In the genomic region with DNA sequence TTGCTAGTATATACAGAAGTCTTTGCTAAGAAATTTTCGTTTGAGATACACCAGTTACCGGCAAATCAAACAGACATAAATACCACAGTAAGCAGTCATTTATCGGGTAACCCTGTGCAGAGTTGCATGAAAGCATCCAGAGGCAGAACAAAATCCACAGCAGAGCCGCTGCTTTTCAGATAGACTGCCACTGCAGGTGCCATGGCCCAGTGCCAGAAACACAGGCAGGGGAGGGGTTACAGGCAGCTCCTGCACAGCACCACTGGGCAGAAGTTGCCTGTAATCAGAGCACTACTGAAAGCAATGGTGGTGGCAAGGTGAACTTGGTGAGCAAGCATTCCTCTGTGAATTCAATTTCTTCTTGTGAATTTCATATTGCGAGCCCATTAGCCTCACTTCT, we compare ENCODE assay signal across 10 cellular contexts.
A peak's percentile ranks its signal among the peaks of the same experiment; 100 is the strongest.
DNase-seq lines count a peak whose midpoint lies in the region; ATAC-seq, FAIRE-seq and TF ChIP-seq lines count a peak whose summit lies in the region.
"Had no signal": no experiment of that assay in that cellular context is flagged by ENCODE, and none has a peak within 500 bp of the region (broad histone marks: within the 10 kb centered on the region; RNA-seq: fewer than 3 reads in every experiment).

No MANE protein-coding gene starts in this region.

- intact Hi-C loops in lower lobe of right lung (cut with DNase I), result no loop called here
- intact Hi-C loops in ascending aorta (cut with DNase I), result no loop called here

- TF ChIP-seq CTCF in lower lobe of right lung (IDR thresholded peaks at IDR 0.05) (no peak), ascending aorta (IDR thresholded peaks at IDR 0.05) (no peak)

- H3K27ac ChIP-seq in lower lobe of right lung (no peak overlapping the region), ascending aorta (no peak overlapping the region)
- H3K27ac ChIP-seq: epithelial cell of prostate, SJSA1 had no signal

- H3K4me1 ChIP-seq in lower lobe of right lung (peaks cover 6% of the 10 kb centered on the region), ascending aorta (no peaks in the 10 kb centered on the region)
- H3K4me1 ChIP-seq: SJSA1 had no signal

- peak in 1 of 2 donors; percentile 34 for ATAC-seq in lower lobe of right lung

- no peaks in the 10 kb centered on the region for H3K27me3 ChIP-seq in lower lobe of right lung (ENCODE audit: low read depth)
- H3K27me3 ChIP-seq in ascending aorta, result no peaks in the 10 kb centered on the region
- H3K27me3 ChIP-seq: SJSA1 had no signal

- no peak for FAIRE-seq in GM19239 (lab: Jason Lieb, UNC)

- H3K9me3 ChIP-seq in lower lobe of right lung, result no peaks in the 10 kb centered on the region
- no peaks in the 10 kb centered on the region for H3K9me3 ChIP-seq in ascending aorta
- H3K9me3 ChIP-seq: SJSA1 had no signal

- H3K4me3 ChIP-seq in Jurkat, Clone E6-1 (ENCODE audit: low read length), result no peak overlapping the region
- no peak overlapping the region for H3K4me3 ChIP-seq in lower lobe of right lung
- no peak overlapping the region for H3K4me3 ChIP-seq in ascending aorta
- H3K4me3 ChIP-seq: SJSA1 had no signal

- H3K36me3 ChIP-seq in lower lobe of right lung (no peaks in the 10 kb centered on the region), ascending aorta (no peaks in the 10 kb centered on the region)
- H3K36me3 ChIP-seq: SJSA1 had no signal

- peak; percentile 54 for DNase-seq in Ammon's horn (ENCODE audit: low spot score)
- DNase-seq in GM19239 (ENCODE audit: insufficient read length, low spot score), result peak; percentile 0
- peak; percentile 96 for DNase-seq in Jurkat, Clone E6-1 (ENCODE audit: low read depth, low spot score)
- peak; percentile 65 to 68 for DNase-seq in SHP77 (lab: John Stamatoyannopoulos, UW)
- peak; percentile 52 for DNase-seq in lower lobe of right lung
- DNase-seq in islet precursor cell, result no peak
- no peak for DNase-seq in ascending aorta (ENCODE audit: low spot score in 2 of 2)
- no peak for DNase-seq in DMS114 treated with DMSO at 0.1 percent for 48 hours (lab: John Stamatoyannopoulos, UW; ENCODE audit: unreplicated experiment)

Comparison
In these comparisons a context has a peak if more than half of its experiments do, and no peak if none do; other contexts are left out.
1. DNase-seq: peak in Ammon's horn (single experiment), GM19239 (single experiment), Jurkat, Clone E6-1 (single experiment), SHP77 (2 of 2) and lower lobe of right lung (single experiment); none in islet precursor cell (single experiment), ascending aorta (0 of 2) and DMS114 treated with DMSO at 0.1 percent for 48 hours (single experiment).